In the genomic region with DNA sequence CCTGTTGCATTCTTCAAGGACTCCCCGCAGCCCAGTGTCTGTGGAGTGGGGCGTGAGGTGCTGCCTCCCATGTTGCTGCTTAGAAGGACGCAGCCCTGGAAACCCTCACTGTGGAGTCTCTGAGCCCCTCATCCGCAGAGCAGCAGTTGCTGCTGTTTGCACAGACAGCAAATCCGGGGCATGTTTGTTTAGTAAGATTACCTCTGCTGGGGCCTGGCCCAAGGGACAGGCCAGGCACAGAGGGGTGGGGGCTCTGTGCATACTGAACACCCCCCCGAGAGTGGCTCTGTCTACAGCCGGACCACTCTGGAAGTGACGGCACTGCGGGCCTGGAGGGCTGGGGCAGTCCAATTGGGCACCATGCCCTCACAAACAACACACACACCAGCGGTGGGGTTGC, we compare ENCODE assay signal across 20 cellular contexts. TPM values are rescaled to one million over a fixed set of nuclear protein-coding genes. Genes with fewer than 3 reads are reported as not detected.
"Had no signal": no experiment of that assay in that cellular context is flagged by ENCODE, and none has a peak within 500 bp of the region (broad histone marks: within the 10 kb centered on the region; RNA-seq: fewer than 3 reads in every experiment).

No MANE protein-coding gene starts in this region.

- H3K4me1 Mint-ChIP-seq: memory B cell had no signal

- DNase-seq: activated T-cell treated with anti-CD3 and anti-CD28 coated beads, Interleukin-2, amount 50 U/mL, for 1 hour; adrenal gland; brain microvascular endothelial cell; effector CD4-positive, alpha-beta T cell; erythroblast; foreskin keratinocyte; glutamatergic neuron; hypothalamus; posterior cingulate gyrus; spleen; stimulated activated CD4-positive, alpha-beta T cell treated with anti-CD3 and anti-CD28 coated beads, Interleukin-4, amount 100 ng/mL, for 24 hours; stimulated activated naive CD4-positive, alpha-beta T cell treated with Interleukin-2 at 50 U/mL for 16 hours; T-helper 1 cell had no signal

- H3K9me3 Mint-ChIP-seq: dendritic cell treated with granulocyte-macrophage colony-stimulating factor and Interleukin-4, amounts not matched to agents 40 ng/mL and 50 ng/mL, for 4 days; memory B cell had no signal

- H3K27ac ChIP-seq: adrenal gland, ascending aorta, brain microvascular endothelial cell, foreskin keratinocyte, spleen, thoracic aorta, upper lobe of left lung had no signal

- ATAC-seq: foreskin keratinocyte had no signal

- H3K36me3 Mint-ChIP-seq: activated naive CD8-positive, alpha-beta T cell; memory B cell had no signal

- H3K27me3 ChIP-seq: adrenal gland, ascending aorta, spleen, upper lobe of left lung had no signal

- H3K27me3 Mint-ChIP-seq: activated naive CD8-positive, alpha-beta T cell; dendritic cell treated with granulocyte-macrophage colony-stimulating factor and Interleukin-4, amounts not matched to agents 40 ng/mL and 50 ng/mL, for 4 days had no signal

- H3K27ac Mint-ChIP-seq: activated naive CD8-positive, alpha-beta T cell; dendritic cell treated with granulocyte-macrophage colony-stimulating factor and Interleukin-4, amounts not matched to agents 40 ng/mL and 50 ng/mL, for 4 days; memory B cell had no signal

- H3K36me3 ChIP-seq: adrenal gland, ascending aorta, brain microvascular endothelial cell, spleen, thoracic aorta, upper lobe of left lung had no signal

- H3K4me3 Mint-ChIP-seq: activated naive CD8-positive, alpha-beta T cell; dendritic cell treated with granulocyte-macrophage colony-stimulating factor and Interleukin-4, amounts not matched to agents 40 ng/mL and 50 ng/mL, for 4 days; memory B cell had no signal

- H3K9me3 ChIP-seq: adrenal gland, ascending aorta, spleen, thoracic aorta, upper lobe of left lung had no signal

- H3K4me3 ChIP-seq: adrenal gland, ascending aorta, spleen, thoracic aorta, upper lobe of left lung had no signal

- H3K4me1 ChIP-seq: adrenal gland, ascending aorta, foreskin keratinocyte, spleen, upper lobe of left lung had no signal

RNA-seq across cellular contexts. Expression of gene CCDC188, which starts 22.9 kb away (rescaled TPM):
- total RNA-seq: ascending aorta, foreskin keratinocyte, thoracic aorta had no signal
- polyA plus RNA-seq: foreskin keratinocyte, neural cell had no signal
